Comparison of ENCODE assay signal across 19 cellular contexts in genomic region chr1:197234581-197234980, GRCh38. TPM values are rescaled to one million over a fixed set of nuclear protein-coding genes. Genes with fewer than 3 reads are reported as not detected.
DNase-seq lines count a peak whose midpoint lies in the region; ATAC-seq and TF ChIP-seq lines count a peak whose summit lies in the region.
"Had no signal": no experiment of that assay in that cellular context is flagged by ENCODE, and none has a peak within 500 bp of the region (broad histone marks: within the 10 kb centered on the region; RNA-seq: fewer than 3 reads in every experiment).

No MANE protein-coding gene starts in this region.

- H3K36me3 ChIP-seq in BE2C (no peaks in the 10 kb centered on the region), vagina (no peaks in the 10 kb centered on the region)

- H3K4me1 ChIP-seq in BE2C (peaks cover 8% of the 10 kb centered on the region), vagina (no peaks in the 10 kb centered on the region)

- peak; percentile 34 for ATAC-seq in stimulated activated effector memory CD8-positive, alpha-beta T cell treated with anti-CD3 and anti-CD28 coated beads, Interleukin-12 subunit alpha, Interleukin-12 subunit beta, amount 100 ng/mL, for 72 hours
- no peak for ATAC-seq in GM21529 (IDR thresholded peaks at IDR 0.05; ENCODE audit: unreplicated experiment)

- intact Hi-C loops in vagina (cut with DNase I) = no loop called here

- no peak for TF ChIP-seq CTCF in BE2C (IDR thresholded peaks at IDR 0.05; ENCODE audit: low read depth, low read length)
- TF ChIP-seq CTCF in vagina (IDR thresholded peaks at IDR 0.05) = no peak

- in situ Hi-C loops in SK-MEL-5 (cut with HindIII; ENCODE audit: low pct_unique_long_range_greater_than_20kb, low sequenced_read_pairs) = no loop called here

- no peak overlapping the region for H3K27ac ChIP-seq in vagina
- H3K27ac ChIP-seq: C4-2B, HL-60, KMS-11 had no signal

- H3K9me3 ChIP-seq in BE2C = no peaks in the 10 kb centered on the region
- H3K9me3 ChIP-seq in vagina = no peaks in the 10 kb centered on the region

- H3K4me3 ChIP-seq in BE2C (ENCODE audit: low read depth, low read length) (no peak overlapping the region), vagina (no peak overlapping the region)

- DNase-seq in BE2C = peak; percentile 22
- DNase-seq in SK-MEL-5 (ENCODE audit: low read depth, low spot score) = peak; percentile 73
- peak; percentile 49 for DNase-seq in inferior parietal cortex (ENCODE audit: extremely low spot score)
- no peak for DNase-seq in stimulated activated effector memory CD8-positive, alpha-beta T cell treated with anti-CD3 and anti-CD28 coated beads, Interleukin-12 subunit alpha, Interleukin-12 subunit beta, amount 100 ng/mL, for 72 hours (ENCODE audit: low spot score in 2 of 2)
- DNase-seq in vagina (ENCODE audit: extremely low spot score in 2 of 2) = no peak
- no peak for DNase-seq in GOT3 (lab: John Stamatoyannopoulos, UW)
- DNase-seq: DMS79 treated with DMSO at 0.1 percent for 48 hours; H7; MV-4-11; NCI-H1694 treated with DMSO at 0.1 percent for 48 hours; NCI-H748 treated with DMSO at 0.1 percent for 48 hours; NK-92 treated with Interleukin-12 subunit alpha and Interleukin-12 subunit beta, amount 100 ng/mL, for 24 hours; SHP77 treated with DMSO at 0.1 percent for 48 hours had no signal

- H3K27me3 ChIP-seq in BE2C = no peaks in the 10 kb centered on the region
- no peaks in the 10 kb centered on the region for H3K27me3 ChIP-seq in vagina

- no peak overlapping the region for H3K4me3 Mint-ChIP-seq in stimulated activated effector memory CD8-positive, alpha-beta T cell treated with anti-CD3 and anti-CD28 coated beads, Interleukin-12 subunit alpha, Interleukin-12 subunit beta, amount 100 ng/mL, for 72 hours

- no peaks in the 10 kb centered on the region for H3K4me1 Mint-ChIP-seq in stimulated activated effector memory CD8-positive, alpha-beta T cell treated with anti-CD3 and anti-CD28 coated beads, Interleukin-12 subunit alpha, Interleukin-12 subunit beta, amount 100 ng/mL, for 72 hours

- no peaks in the 10 kb centered on the region for H3K9me3 Mint-ChIP-seq in stimulated activated effector memory CD8-positive, alpha-beta T cell treated with anti-CD3 and anti-CD28 coated beads, Interleukin-12 subunit alpha, Interleukin-12 subunit beta, amount 100 ng/mL, for 72 hours

- H3K27ac Mint-ChIP-seq in stimulated activated effector memory CD8-positive, alpha-beta T cell treated with anti-CD3 and anti-CD28 coated beads, Interleukin-12 subunit alpha, Interleukin-12 subunit beta, amount 100 ng/mL, for 72 hours = no peak overlapping the region

- TF ChIP-seq POLR2A in vagina (IDR thresholded peaks at IDR 0.05) = no peak

- H3K36me3 Mint-ChIP-seq in stimulated activated effector memory CD8-positive, alpha-beta T cell treated with anti-CD3 and anti-CD28 coated beads, Interleukin-12 subunit alpha, Interleukin-12 subunit beta, amount 100 ng/mL, for 72 hours = no peaks in the 10 kb centered on the region

RNA-seq across cellular contexts. Expression of gene CRB1, which starts 33.5 kb away (rescaled TPM):
- 0.40 TPM for polyA plus RNA-seq in BE2C (2012; ENCODE audit: insufficient read depth, insufficient read length, low read depth)
- 0.16 and 0.40 TPM in 2 replicates for total RNA-seq in SK-MEL-5 (2014; rRNA removed; shearing (Covaris generic))
- polyA plus RNA-seq in SK-MEL-5 (2015; cell fraction: cytosol; rRNA removed) = 0.04 and 0.21 TPM in 2 replicates
- not detected in 2 replicates for polyA plus RNA-seq in SK-MEL-5 (2015; cell fraction: nucleus; rRNA removed)
- total RNA-seq in vagina = not detected
- total RNA-seq: A673, H7, HT1080 had no signal

RNA-seq across cellular contexts. Expression of gene ZBTB41, which starts 33.5 kb away (rescaled TPM):
- 1.0 TPM for polyA plus RNA-seq in BE2C (2012; ENCODE audit: insufficient read depth, insufficient read length, low read depth)
- 16.7 and 17.0 TPM in 2 replicates for total RNA-seq in SK-MEL-5 (2014; rRNA removed; shearing (Covaris generic))
- polyA plus RNA-seq in SK-MEL-5 (2015; cell fraction: cytosol; rRNA removed) = 3.9 and 5.4 TPM in 2 replicates
- 9.2 and 12.2 TPM in 2 replicates for polyA plus RNA-seq in SK-MEL-5 (2015; cell fraction: nucleus; rRNA removed)
- total RNA-seq in vagina = 8.8 TPM

Comparison
In these comparisons a context has a peak if more than half of its experiments do, and no peak if none do; other contexts are left out.
1. DNase-seq: peak in BE2C (single experiment), SK-MEL-5 (single experiment) and inferior parietal cortex (single experiment); none in stimulated activated effector memory CD8-positive, alpha-beta T cell treated with anti-CD3 and anti-CD28 coated beads, Interleukin-12 subunit alpha, Interleukin-12 subunit beta, amount 100 ng/mL, for 72 hours (0 of 2), vagina (0 of 2) and GOT3 (single experiment).